ENCODE assay signal across 29 cellular contexts in the genomic region with DNA sequence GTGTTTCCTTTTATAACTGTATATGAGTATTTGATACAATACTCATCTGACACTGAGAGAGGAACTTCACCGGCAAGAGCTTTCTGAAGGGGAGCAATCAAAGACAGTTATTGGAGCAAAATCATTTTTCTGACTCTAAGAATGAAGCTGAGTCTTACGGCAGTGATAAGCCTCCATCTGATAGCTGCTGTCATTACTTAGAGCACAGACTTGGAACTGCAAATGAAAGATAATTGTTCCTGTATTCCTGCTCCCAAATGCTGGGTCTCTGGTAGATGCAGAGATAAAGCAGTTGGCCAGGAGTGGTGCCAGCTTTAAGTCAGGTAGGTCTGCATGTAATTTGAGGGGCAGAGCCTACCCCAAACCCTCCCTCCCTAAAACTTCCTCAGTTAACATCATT.
"Had no signal": no experiment of that assay in that cellular context is flagged by ENCODE, and none has a peak within 500 bp of the region (broad histone marks: within the 10 kb centered on the region; RNA-seq: fewer than 3 reads in every experiment).

No MANE protein-coding gene starts in this region.

- H3K9me3 ChIP-seq: ascending aorta, breast epithelium, colonic mucosa, esophagus squamous epithelium, gastroesophageal sphincter had no signal

- H3K36me3 ChIP-seq: ascending aorta, breast epithelium, cardiac muscle cell, colonic mucosa, esophagus squamous epithelium, gastroesophageal sphincter had no signal

- H3K27ac ChIP-seq: ascending aorta, breast epithelium, cardiac muscle cell, colonic mucosa, epithelial cell of prostate, esophagus squamous epithelium, gastroesophageal sphincter had no signal

- H3K4me1 ChIP-seq: breast epithelium, colonic mucosa had no signal

- FAIRE-seq: endometrium, endothelial cell of umbilical vein had no signal

- DNase-seq: activated CD4-positive, alpha-beta memory T cell treated with anti-CD3 and anti-CD28 coated beads, Interleukin-2, amount 10 ng/mL, durations not matched to agents 7 days and 5 days; activated CD4-positive, alpha-beta T cell treated with anti-CD3 and anti-CD28 coated beads for 1 hour; activated CD4-positive, alpha-beta T cell treated with anti-CD3 and anti-CD28 coated beads for 4 hours; activated CD4-positive, alpha-beta T cell treated with anti-CD3 and anti-CD28 coated beads, Interleukin-2, amount 10 ng/mL, durations not matched to agents 7 days and 5 days; activated CD4-positive, alpha-beta T cell treated with anti-CD3 and anti-CD28 coated beads, Interleukin-2, amount 50 U/mL, for 4 hours; activated CD8-positive, alpha-beta memory T cell treated with anti-CD3 and anti-CD28 coated beads, Interleukin-2, amount 50 U/mL, for 48 hours; activated gamma-delta T cell; activated naive CD4-positive, alpha-beta T cell; activated naive CD4-positive, alpha-beta T cell treated with anti-CD3 and anti-CD28 coated beads, Interleukin-2, amount 10 ng/mL, durations not matched to agents 7 days and 5 days; activated naive CD8-positive, alpha-beta T cell treated with anti-CD3 and anti-CD28 coated beads, Interleukin-2, amount 10 ng/mL, durations not matched to agents 7 days and 5 days; activated T-cell treated with anti-CD3 and anti-CD28 coated beads for 4 hours; activated T-cell treated with anti-CD3 and anti-CD28 coated beads, Interleukin-2, amount 50 U/mL, for 24 hours; activated T-cell treated with anti-CD3 and anti-CD28 coated beads, Interleukin-2, amount 50 U/mL, for 72 hours; central memory CD4-positive, alpha-beta T cell; cerebellar nuclear complex; colonic mucosa; effector CD8-positive, alpha-beta T cell; esophagus squamous epithelium; foreskin melanocyte; T-helper 2 cell had no signal

- H3K4me3 ChIP-seq: ascending aorta, breast epithelium, cardiac muscle cell, colonic mucosa, esophagus squamous epithelium, gastroesophageal sphincter had no signal

- H3K27me3 ChIP-seq: ascending aorta, breast epithelium, cardiac muscle cell, gastroesophageal sphincter had no signal

- ATAC-seq: activated naive CD4-positive, alpha-beta T cell treated with anti-CD3 and anti-CD28 coated beads, Interleukin-2, amount 50 U/mL, for 72 hours; activated T-cell treated with anti-CD3 and anti-CD28 coated beads, Interleukin-2, amount 50 U/mL, for 72 hours; gastroesophageal sphincter; WTC11 had no signal
